ENCODE assay signal across 9 cellular contexts in genomic region chr11:46272816-46273427, GRCh38. TPM values are rescaled to one million over a fixed set of nuclear protein-coding genes. Genes with fewer than 3 reads are reported as not detected.
DNase-seq lines count a peak whose midpoint lies in the region; ATAC-seq and TF ChIP-seq lines count a peak whose summit lies in the region.
"Had no signal": no experiment of that assay in that cellular context is flagged by ENCODE, and none has a peak within 500 bp of the region (broad histone marks: within the 10 kb centered on the region; RNA-seq: fewer than 3 reads in every experiment).

No MANE protein-coding gene starts in this region.

- WGBS in urinary bladder: 11% methylated on average over 9 of the region's 9 CpGs

- in situ Hi-C loops in KBM-7 (cut with MboI; ENCODE audit: low pct_unique_long_range_greater_than_20kb, low sequenced_read_pairs): no loop called here

- H3K4me1 ChIP-seq in lower lobe of right lung (peaks cover 59% of the 10 kb centered on the region), urinary bladder (ENCODE audit: insufficient read depth) (peaks cover 2% of the 10 kb centered on the region)

- H3K4me1 Mint-ChIP-seq in activated CD4-positive, alpha-beta T cell treated with anti-CD3 and anti-CD28 coated beads, Interleukin-2, amount 10 ng/mL, durations not matched to agents 24 days and 14 days: peaks cover 4% of the 10 kb centered on the region
- H3K4me1 Mint-ChIP-seq in brain: peaks cover 56% of the 10 kb centered on the region
- peaks cover 10% of the 10 kb centered on the region for H3K4me1 Mint-ChIP-seq in stimulated activated effector memory CD8-positive, alpha-beta T cell treated with anti-CD3 and anti-CD28 coated beads, Interleukin-12 subunit alpha, Interleukin-12 subunit beta, amount 100 ng/mL, for 72 hours

- H3K9me3 Mint-ChIP-seq in activated CD4-positive, alpha-beta T cell treated with anti-CD3 and anti-CD28 coated beads, Interleukin-2, amount 10 ng/mL, durations not matched to agents 24 days and 14 days: no peaks in the 10 kb centered on the region
- H3K9me3 Mint-ChIP-seq in brain: peaks cover 0 to 3% (median 0%) of the 10 kb centered on the region in 5 experiments
- H3K9me3 Mint-ChIP-seq in stimulated activated effector memory CD8-positive, alpha-beta T cell treated with anti-CD3 and anti-CD28 coated beads, Interleukin-12 subunit alpha, Interleukin-12 subunit beta, amount 100 ng/mL, for 72 hours: no peaks in the 10 kb centered on the region

- peak overlapping the region; percentile 30 for H3K27ac Mint-ChIP-seq in activated CD4-positive, alpha-beta T cell treated with anti-CD3 and anti-CD28 coated beads, Interleukin-2, amount 10 ng/mL, durations not matched to agents 24 days and 14 days
- peak overlapping the region in 4 of 5 experiments; percentile 49 to 94 (median 74) for H3K27ac Mint-ChIP-seq in brain
- no peak overlapping the region for H3K27ac Mint-ChIP-seq in stimulated activated effector memory CD8-positive, alpha-beta T cell treated with anti-CD3 and anti-CD28 coated beads, Interleukin-12 subunit alpha, Interleukin-12 subunit beta, amount 100 ng/mL, for 72 hours

- no peak overlapping the region for H3K4me3 Mint-ChIP-seq in activated CD4-positive, alpha-beta T cell treated with anti-CD3 and anti-CD28 coated beads, Interleukin-2, amount 10 ng/mL, durations not matched to agents 24 days and 14 days
- peak overlapping the region in 2 of 5 experiments; percentile 9 to 62 for H3K4me3 Mint-ChIP-seq in brain
- H3K4me3 Mint-ChIP-seq in stimulated activated effector memory CD8-positive, alpha-beta T cell treated with anti-CD3 and anti-CD28 coated beads, Interleukin-12 subunit alpha, Interleukin-12 subunit beta, amount 100 ng/mL, for 72 hours: no peak overlapping the region

- no peaks in the 10 kb centered on the region for H3K36me3 Mint-ChIP-seq in activated CD4-positive, alpha-beta T cell treated with anti-CD3 and anti-CD28 coated beads, Interleukin-2, amount 10 ng/mL, durations not matched to agents 24 days and 14 days (ENCODE audit: low read depth)
- H3K36me3 Mint-ChIP-seq in brain: no peaks in the 10 kb centered on the region
- H3K36me3 Mint-ChIP-seq in stimulated activated effector memory CD8-positive, alpha-beta T cell treated with anti-CD3 and anti-CD28 coated beads, Interleukin-12 subunit alpha, Interleukin-12 subunit beta, amount 100 ng/mL, for 72 hours: no peaks in the 10 kb centered on the region

- H3K27me3 Mint-ChIP-seq in activated CD4-positive, alpha-beta T cell treated with anti-CD3 and anti-CD28 coated beads, Interleukin-2, amount 10 ng/mL, durations not matched to agents 24 days and 14 days: peaks cover 18% of the 10 kb centered on the region
- peaks cover 17% of the 10 kb centered on the region for H3K27me3 Mint-ChIP-seq in brain

- H3K27ac ChIP-seq in lower lobe of right lung: peak overlapping the region; percentile 81
- peak overlapping the region; percentile 63 for H3K27ac ChIP-seq in urinary bladder (ENCODE audit: low read depth)

- no peak for DNase-seq in activated CD4-positive, alpha-beta T cell treated with anti-CD3 and anti-CD28 coated beads, Interleukin-2, amount 10 ng/mL, durations not matched to agents 24 days and 14 days
- DNase-seq in activated CD4-positive, alpha-beta T cell treated with anti-CD3 and anti-CD28 coated beads, Interleukin-2, amount 50 U/mL, for 4 hours: no peak
- DNase-seq in lower lobe of right lung (peak; percentile 72), KBM-7 (no peak), NCI-H1105 treated with DMSO at 0.1 percent for 48 hours (lab: John Stamatoyannopoulos, UW) (no peak)
- DNase-seq in stimulated activated effector memory CD8-positive, alpha-beta T cell treated with anti-CD3 and anti-CD28 coated beads, Interleukin-12 subunit alpha, Interleukin-12 subunit beta, amount 100 ng/mL, for 72 hours (ENCODE audit: low spot score in 2 of 2): no peak
- DNase-seq: NCI-H1048 had no signal

- TF ChIP-seq CTCF in brain (conservative IDR thresholded peaks at IDR 0.05) (no peak), lower lobe of right lung (IDR thresholded peaks at IDR 0.05) (no peak)

- peak; percentile 60 to 67 for ATAC-seq in lower lobe of right lung
- ATAC-seq in stimulated activated effector memory CD8-positive, alpha-beta T cell treated with anti-CD3 and anti-CD28 coated beads, Interleukin-12 subunit alpha, Interleukin-12 subunit beta, amount 100 ng/mL, for 72 hours: no peak

- intact Hi-C loops in activated CD4-positive, alpha-beta T cell treated with anti-CD3 and anti-CD28 coated beads, Interleukin-2, amount 10 ng/mL, durations not matched to agents 24 days and 14 days (cut with micrococcal nuclease): no loop called here
- intact Hi-C loops in lower lobe of right lung (cut with DNase I): no loop called here

- peaks cover 19% of the 10 kb centered on the region for H3K27me3 ChIP-seq in lower lobe of right lung (ENCODE audit: low read depth)

- no peak overlapping the region for H3K4me3 ChIP-seq in lower lobe of right lung
- no peak overlapping the region for H3K4me3 ChIP-seq in urinary bladder (ENCODE audit: low read depth, low read length)

- H3K36me3 ChIP-seq in lower lobe of right lung: no peaks in the 10 kb centered on the region
- H3K36me3 ChIP-seq in urinary bladder (ENCODE audit: insufficient read depth): no peaks in the 10 kb centered on the region

- H3K9me3 ChIP-seq in lower lobe of right lung: no peaks in the 10 kb centered on the region

RNA-seq across cellular contexts. Expression of gene CREB3L1, which starts 4.5 kb away (rescaled TPM):
- 0.09 and 0.17 TPM in 2 replicates for total RNA-seq in activated CD4-positive, alpha-beta T cell treated with anti-CD3 and anti-CD28 coated beads, Interleukin-2, amount 10 ng/mL, durations not matched to agents 24 days and 14 days
- polyA plus RNA-seq in brain (ENCODE audit: insufficient read depth, low read depth, low replicate concordance) (3.3 TPM), urinary bladder (20.0 TPM)
- total RNA-seq in lower lobe of right lung (40.5 TPM), urinary bladder (44.3 TPM)

Comparison
In these comparisons a context has a peak if more than half of its experiments do, and no peak if none do; other contexts are left out.
1. RNA of gene CREB3L1, which starts 4.5 kb away (total RNA-seq): 44.3 TPM in urinary bladder (single experiment) and 40.5 TPM in lower lobe of right lung (single experiment); 0.09 to 0.17 TPM in activated CD4-positive, alpha-beta T cell treated with anti-CD3 and anti-CD28 coated beads, Interleukin-2, amount 10 ng/mL, durations not matched to agents 24 days and 14 days; every median in the first group is over 10 times any median in the second.